In the genomic region with DNA sequence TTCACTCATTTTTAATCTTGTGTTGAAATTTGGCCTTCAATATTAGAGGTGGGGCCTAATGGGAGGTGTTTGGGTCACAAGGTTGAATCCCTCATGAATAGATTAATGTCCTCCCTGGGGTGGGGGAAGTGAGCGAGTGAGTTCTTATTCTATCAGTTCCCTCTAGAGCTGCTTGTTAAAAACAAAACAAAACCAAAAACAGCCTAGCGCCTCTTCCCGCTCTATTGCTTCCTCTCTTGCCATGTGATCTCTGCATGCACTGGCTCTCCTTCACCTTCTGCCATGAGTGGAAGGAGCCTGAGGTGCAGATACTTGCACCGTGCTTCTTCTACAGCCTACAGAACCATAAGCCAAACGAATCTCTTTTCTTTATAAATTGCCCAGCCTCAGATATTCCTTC, we compare ENCODE assay signal across 27 cellular contexts.
"Had no signal": no experiment of that assay in that cellular context is flagged by ENCODE, and none has a peak within 500 bp of the region (broad histone marks: within the 10 kb centered on the region; RNA-seq: fewer than 3 reads in every experiment).

No MANE protein-coding gene starts in this region.

- DNase-seq: activated B cell treated with CpG ODN at 0.5 μM for 24 hours; activated CD4-positive, alpha-beta T cell treated with anti-CD3 and anti-CD28 coated beads for 1 hour; activated CD4-positive, alpha-beta T cell treated with anti-CD3 and anti-CD28 coated beads, Interleukin-2, amount 10 ng/mL, durations not matched to agents 24 days and 14 days; activated CD4-positive, alpha-beta T cell treated with anti-CD3 and anti-CD28 coated beads, Interleukin-2, amount 50 U/mL, for 48 hours; activated CD8-positive, alpha-beta memory T cell treated with anti-CD3 and anti-CD28 coated beads, Interleukin-2, amount 10 ng/mL, durations not matched to agents 7 days and 5 days; activated effector memory CD4-positive, alpha-beta T cell treated with Interleukin-2 at 50 U/mL for 16 hours; activated naive CD4-positive, alpha-beta T cell; activated T-cell treated with anti-CD3 and anti-CD28 coated beads, Interleukin-2, amount 50 U/mL, for 24 hours; aorta; central memory CD4-positive, alpha-beta T cell; cortex of kidney; Kasumi-1; NCI-H1105; NCI-H1436; NCI-H1694 treated with DMSO at 0.1 percent for 48 hours; NCI-H2029 treated with DMSO at 0.1 percent for 48 hours; NCI-H510A treated with DMSO at 0.1 percent for 48 hours; NCI-H69; NK-92 treated with Interleukin-12 subunit alpha and Interleukin-12 subunit beta, amount 100 ng/mL, for 24 hours; SHP77 had no signal

- ATAC-seq: activated CD8-positive, alpha-beta memory T cell treated with anti-CD3 and anti-CD28 coated beads, Interleukin-2, amount 10 ng/mL, durations not matched to agents 7 days and 5 days; SK-N-SH treated with all-trans-retinoic acid at 6 μM for 48 hours had no signal

- H3K4me3 ChIP-seq: SJSA1 had no signal

- H3K36me3 Mint-ChIP-seq: activated CD8-positive, alpha-beta memory T cell treated with anti-CD3 and anti-CD28 coated beads, Interleukin-2, amount 10 ng/mL, durations not matched to agents 7 days and 5 days; activated naive CD4-positive, alpha-beta T cell treated with anti-CD3 and anti-CD28 coated beads, Interleukin-2, amount 50 U/mL, for 24 hours had no signal

- H3K4me1 Mint-ChIP-seq: activated B cell treated with CpG ODN at 0.5 μM for 24 hours; activated CD4-positive, alpha-beta T cell treated with anti-CD3 and anti-CD28 coated beads, Interleukin-2, amount 10 ng/mL, durations not matched to agents 24 days and 14 days; activated CD8-positive, alpha-beta memory T cell treated with anti-CD3 and anti-CD28 coated beads, Interleukin-2, amount 10 ng/mL, durations not matched to agents 7 days and 5 days; activated naive CD4-positive, alpha-beta T cell treated with anti-CD3 and anti-CD28 coated beads, Interleukin-2, amount 50 U/mL, for 24 hours had no signal

- H3K9me3 ChIP-seq: SJSA1 had no signal

- H3K27me3 ChIP-seq: SJSA1 had no signal

- FAIRE-seq: bronchial epithelial cell, RCC 7860 had no signal

- H3K4me1 ChIP-seq: SJSA1 had no signal

- H3K36me3 ChIP-seq: SJSA1 had no signal

- H3K27me3 Mint-ChIP-seq: activated B cell treated with CpG ODN at 0.5 μM for 24 hours; activated CD4-positive, alpha-beta T cell treated with anti-CD3 and anti-CD28 coated beads, Interleukin-2, amount 10 ng/mL, durations not matched to agents 24 days and 14 days; activated CD8-positive, alpha-beta memory T cell treated with anti-CD3 and anti-CD28 coated beads, Interleukin-2, amount 10 ng/mL, durations not matched to agents 7 days and 5 days had no signal

- H3K27ac Mint-ChIP-seq: activated B cell treated with CpG ODN at 0.5 μM for 24 hours; activated CD4-positive, alpha-beta T cell treated with anti-CD3 and anti-CD28 coated beads, Interleukin-2, amount 10 ng/mL, durations not matched to agents 24 days and 14 days; activated CD8-positive, alpha-beta memory T cell treated with anti-CD3 and anti-CD28 coated beads, Interleukin-2, amount 10 ng/mL, durations not matched to agents 7 days and 5 days; activated naive CD4-positive, alpha-beta T cell treated with anti-CD3 and anti-CD28 coated beads, Interleukin-2, amount 50 U/mL, for 24 hours; activated T-cell treated with anti-CD3 and anti-CD28 coated beads, Interleukin-2, amount 50 U/mL, for 24 hours; activated T-helper 1 cell treated with anti-CD3 and anti-CD28 coated beads, Interleukin-12 subunit alpha, Interleukin-12 subunit beta, Interleukin-2, Interleukin-4 antibody, amounts not matched to agents 30 ng/mL and 10 ng/mL and 1 ng/mL, durations not matched to agents 14 hours and 24 hours and 36 hours; T-helper 1 cell treated with Interleukin-12 subunit alpha and Interleukin-12 subunit beta and Interleukin-4 antibody, amounts not matched to agents 30 μg/mL and 1 μg/mL, for 36 hours had no signal

- H3K4me3 Mint-ChIP-seq: activated B cell treated with CpG ODN at 0.5 μM for 24 hours; activated CD4-positive, alpha-beta T cell treated with anti-CD3 and anti-CD28 coated beads, Interleukin-2, amount 10 ng/mL, durations not matched to agents 24 days and 14 days; activated CD8-positive, alpha-beta memory T cell treated with anti-CD3 and anti-CD28 coated beads, Interleukin-2, amount 10 ng/mL, durations not matched to agents 7 days and 5 days; activated naive CD4-positive, alpha-beta T cell treated with anti-CD3 and anti-CD28 coated beads, Interleukin-2, amount 50 U/mL, for 24 hours; activated T-cell treated with anti-CD3 and anti-CD28 coated beads, Interleukin-2, amount 50 U/mL, for 24 hours; activated T-helper 1 cell treated with anti-CD3 and anti-CD28 coated beads, Interleukin-12 subunit alpha, Interleukin-12 subunit beta, Interleukin-2, Interleukin-4 antibody, amounts not matched to agents 30 ng/mL and 10 ng/mL and 1 ng/mL, durations not matched to agents 14 hours and 24 hours and 36 hours; T-helper 1 cell treated with Interleukin-12 subunit alpha and Interleukin-12 subunit beta and Interleukin-4 antibody, amounts not matched to agents 30 μg/mL and 1 μg/mL, for 36 hours had no signal

- H3K27ac ChIP-seq: SJSA1 had no signal
